ENCODE assay signal across 10 cellular contexts in the genomic region with DNA sequence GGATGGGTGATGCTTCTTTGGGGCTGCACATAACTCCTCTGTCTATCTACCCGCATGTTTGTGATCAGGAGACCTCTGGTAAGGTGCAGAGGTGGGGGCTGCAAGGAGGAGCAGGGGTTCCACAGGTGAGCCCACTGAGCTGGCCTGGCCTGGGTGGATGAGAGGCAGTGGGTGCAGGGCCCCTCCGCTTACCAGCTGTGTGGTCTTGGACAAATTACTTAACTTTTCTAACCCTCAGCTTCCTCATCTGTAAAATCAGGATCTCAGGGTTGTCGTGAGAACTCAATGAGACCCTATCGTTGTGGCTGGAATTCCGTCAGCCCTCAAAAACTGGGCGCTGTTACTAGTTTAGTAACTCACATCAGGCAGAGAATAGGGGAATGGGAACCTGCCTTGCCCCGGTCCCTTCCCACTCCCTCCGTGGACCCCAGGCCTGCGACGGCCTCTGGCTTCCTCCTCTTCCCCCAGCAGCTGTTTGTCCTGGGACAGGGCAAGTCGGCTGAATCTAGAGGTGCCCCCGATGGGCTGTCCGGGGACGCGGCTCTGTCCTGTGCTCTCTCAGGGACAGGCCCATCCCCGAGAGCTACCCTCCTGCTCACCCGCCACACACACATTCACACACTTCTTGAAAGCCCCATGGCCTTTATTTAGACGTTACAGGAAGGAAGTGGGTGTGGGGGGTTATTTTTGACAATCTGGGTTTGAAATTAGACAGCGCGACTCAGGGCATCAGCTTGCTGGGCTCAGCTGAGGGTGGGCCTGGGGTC. TPM values are rescaled to one million over a fixed set of nuclear protein-coding genes. Genes with fewer than 3 reads are reported as not detected.
A peak's percentile ranks its signal among the peaks of the same experiment; 100 is the strongest.
DNase-seq lines count a peak whose midpoint lies in the region; ATAC-seq, FAIRE-seq and TF ChIP-seq lines count a peak whose summit lies in the region.
"Had no signal": no experiment of that assay in that cellular context is flagged by ENCODE, and none has a peak within 500 bp of the region (broad histone marks: within the 10 kb centered on the region; RNA-seq: fewer than 3 reads in every experiment).

No MANE protein-coding gene starts in this region.

- intact Hi-C loops in kidney (cut with DNase I) (no loop called here), upper lobe of right lung (cut with DNase I) (no loop called here)

- H3K27ac ChIP-seq in kidney (ENCODE audit: low read depth in 2 of 2, low read length in 2 of 2) (peak overlapping the region; percentile 51 to 63), upper lobe of right lung (peak overlapping the region; percentile 71)

- ATAC-seq in GM21619 (IDR thresholded peaks at IDR 0.05; ENCODE audit: unreplicated experiment) (peak; percentile 50), upper lobe of right lung (no peak)

- H3K9me3 ChIP-seq in kidney (ENCODE audit: control insufficient read depth in 1 of 2, low read length in 2 of 2) (no peaks in the 10 kb centered on the region), upper lobe of right lung (no peaks in the 10 kb centered on the region)

- H3K27ac Mint-ChIP-seq in osteocyte (ENCODE audit: unreplicated experiment) = no peak overlapping the region

- H3K4me1 Mint-ChIP-seq in osteocyte (ENCODE audit: unreplicated experiment) = peaks cover 20% of the 10 kb centered on the region

- H3K4me1 ChIP-seq in kidney (ENCODE audit: control insufficient read depth in 1 of 2, insufficient read depth in 1 of 2, low read depth in 1 of 2, low read length in 2 of 2) = peaks cover 9 to 25% of the 10 kb centered on the region in 2 donors
- H3K4me1 ChIP-seq in upper lobe of right lung = peaks cover 66% of the 10 kb centered on the region

- peak overlapping the region in 1 of 2 donors; percentile 21 for H3K4me3 ChIP-seq in kidney (ENCODE audit: low read length in 2 of 2)
- peak overlapping the region; percentile 8 for H3K4me3 ChIP-seq in upper lobe of right lung

- no peaks in the 10 kb centered on the region for H3K27me3 ChIP-seq in upper lobe of right lung

- H3K4me3 Mint-ChIP-seq in osteocyte (ENCODE audit: unreplicated experiment) = no peak overlapping the region

- FAIRE-seq in kidney (lab: Jason Lieb, UNC) = no peak
- FAIRE-seq: bronchial epithelial cell, G401.6 had no signal

- no peak for TF ChIP-seq CTCF in kidney (IDR thresholded peaks at IDR 0.05; ENCODE audit: borderline replicate concordance, extremely low read depth, insufficient read depth)
- TF ChIP-seq CTCF in upper lobe of right lung (IDR thresholded peaks at IDR 0.05) = no peak
- no peak for TF ChIP-seq CTCF in osteocyte (IDR thresholded peaks at IDR 0.05)

- H3K36me3 Mint-ChIP-seq in osteocyte (ENCODE audit: unreplicated experiment) = no peaks in the 10 kb centered on the region

- H3K9ac ChIP-seq in kidney (ENCODE audit: low read length in 2 of 2) = peak overlapping the region in 1 of 2 donors; percentile 34

- no peaks in the 10 kb centered on the region for H3K9me3 Mint-ChIP-seq in osteocyte (ENCODE audit: unreplicated experiment)

- H3K36me3 ChIP-seq in kidney (ENCODE audit: control insufficient read depth in 1 of 2, insufficient read depth in 2 of 2, low read length in 2 of 2) (peaks cover 0 to 5% of the 10 kb centered on the region in 2 donors), upper lobe of right lung (no peaks in the 10 kb centered on the region)

- DNase-seq in GF-D8 (lab: John Stamatoyannopoulos, UW) (peak; percentile 76), MV-4-11 (lab: John Stamatoyannopoulos, UW) (peak; percentile 94), kidney (peak; percentile 68), upper lobe of right lung (peak; percentile 70), osteocyte (ENCODE audit: extremely low spot score, unreplicated experiment) (no peak), NCI-H526 treated with DMSO at 0.1 percent for 48 hours (lab: John Stamatoyannopoulos, UW) (no peak)
- DNase-seq in activated T-cell treated with anti-CD3 and anti-CD28 coated beads, Interleukin-2, amount 50 U/mL, for 48 hours = peak; percentile 76 to 77

- no peaks in the 10 kb centered on the region for H3K27me3 Mint-ChIP-seq in osteocyte (ENCODE audit: unreplicated experiment)

RNA-seq across cellular contexts. Expression of gene PTPN6, which starts 7.6 kb away (rescaled TPM):
- total RNA-seq in kidney (70.8 TPM), upper lobe of right lung (154 TPM), osteocyte (0.29 and 0.94 TPM in 2 replicates)
- 38.0 TPM for polyA plus RNA-seq in kidney (ENCODE audit: insufficient read depth, low read depth, low replicate concordance)

RNA-seq across cellular contexts. Expression of gene PHB2, which starts 11.7 kb away (rescaled TPM):
- total RNA-seq in kidney (141 TPM), upper lobe of right lung (126 TPM), osteocyte (202 and 205 TPM in 2 replicates)
- polyA plus RNA-seq in kidney (ENCODE audit: insufficient read depth, low read depth, low replicate concordance) = 222 TPM

RNA-seq across cellular contexts. Expression of gene EMG1, which starts 11.9 kb away (rescaled TPM):
- 50.3 TPM for total RNA-seq in kidney
- polyA plus RNA-seq in kidney (ENCODE audit: insufficient read depth, low read depth, low replicate concordance) = 74.3 TPM
- 35.6 TPM for total RNA-seq in upper lobe of right lung
- total RNA-seq in osteocyte = 29.5 and 29.8 TPM in 2 replicates

RNA-seq across cellular contexts. Expression of gene C12orf57, which starts 15.0 kb away (rescaled TPM):
- total RNA-seq in kidney (175 TPM), upper lobe of right lung (197 TPM), osteocyte (287 and 309 TPM in 2 replicates)
- polyA plus RNA-seq in kidney (ENCODE audit: insufficient read depth, low read depth, low replicate concordance) = 336 TPM

RNA-seq across cellular contexts. Expression of gene RNU7-1, which starts 15.2 kb away (rescaled TPM):
- total RNA-seq in kidney = not detected
- polyA plus RNA-seq in kidney (ENCODE audit: insufficient read depth, low read depth, low replicate concordance) = not detected
- total RNA-seq in upper lobe of right lung = not detected
- total RNA-seq in osteocyte = not detected in 2 replicates
- total RNA-seq: bronchial epithelial cell had no signal

Comparison
In these comparisons a context has a peak if more than half of its experiments do, and no peak if none do; other contexts are left out.
1. DNase-seq: peak in GF-D8 (single experiment), MV-4-11 (single experiment), activated T-cell treated with anti-CD3 and anti-CD28 coated beads, Interleukin-2, amount 50 U/mL, for 48 hours (2 of 2), kidney (single experiment) and upper lobe of right lung (single experiment); none in osteocyte (single experiment) and NCI-H526 treated with DMSO at 0.1 percent for 48 hours (single experiment).
2. RNA of gene PTPN6, which starts 7.6 kb away (total RNA-seq): 154 TPM in upper lobe of right lung (single experiment) and 70.8 TPM in kidney (single experiment); 0.29 to 0.94 TPM in osteocyte; every median in the first group is over 10 times any median in the second.